Comparison of ENCODE assay signal across 18 cellular contexts in genomic region chr13:50318887-50319286, GRCh38.
A peak's percentile ranks its signal among the peaks of the same experiment; 100 is the strongest.
DNase-seq lines count a peak whose midpoint lies in the region; ATAC-seq and TF ChIP-seq lines count a peak whose summit lies in the region.
"Had no signal": no experiment of that assay in that cellular context is flagged by ENCODE, and none has a peak within 500 bp of the region (broad histone marks: within the 10 kb centered on the region; RNA-seq: fewer than 3 reads in every experiment).

No MANE protein-coding gene starts in this region.

- H3K36me3 Mint-ChIP-seq in WTC11 = no peaks in the 10 kb centered on the region
- H3K36me3 Mint-ChIP-seq: type B pancreatic cell had no signal

- no peak overlapping the region for H3K4ac ChIP-seq in neuronal stem cell (ENCODE audit: low read length)

- H3K79me1 ChIP-seq in neuronal stem cell (ENCODE audit: low read depth, low read length) = peaks cover 2% of the 10 kb centered on the region

- no peak overlapping the region for H2BK120ac ChIP-seq in neuronal stem cell (ENCODE audit: low read depth, low read length)

- POLR2A ChIA-PET in WTC11 (lab: Charles Lee) = no interaction called here

- no peak overlapping the region for H4K8ac ChIP-seq in neuronal stem cell (ENCODE audit: low read depth, low read length)

- H3K27me3 Mint-ChIP-seq in WTC11 (ENCODE audit: low read depth) = no peaks in the 10 kb centered on the region
- H3K27me3 Mint-ChIP-seq: B cell, type B pancreatic cell had no signal

- CTCF ChIA-PET in WTC11 (lab: Charles Lee) = interaction anchor here (1.2 kb wide), 1 partner anchor 21 kb away, joined by 3 read pairs; no protein-coding TSS in a partner anchor

- H3K4me3 Mint-ChIP-seq in WTC11 = no peak overlapping the region
- H3K4me3 Mint-ChIP-seq: B cell had no signal

- no peak overlapping the region for H3K14ac ChIP-seq in neuronal stem cell (ENCODE audit: low read length)

- no peaks in the 10 kb centered on the region for H3K9me2 ChIP-seq in Loucy (replicated peaks; ENCODE audit: low read depth, low read length)

- no peaks in the 10 kb centered on the region for H4K20me1 ChIP-seq in DND-41 (ENCODE audit: insufficient read depth, low read length)
- H4K20me1 ChIP-seq in Loucy (ENCODE audit: insufficient read depth, low read length, poor library complexity, severe bottlenecking) = no peaks in the 10 kb centered on the region

- peak overlapping the region; percentile 70 for H2AK5ac ChIP-seq in neuronal stem cell (ENCODE audit: low read depth, low read length)

- H3K4me2 ChIP-seq in DND-41 (ENCODE audit: insufficient read depth, low read length) (peak overlapping the region; percentile 17), Loucy (ENCODE audit: low read depth, low read length, poor library complexity, severe bottlenecking) (peak overlapping the region; percentile 72), neuronal stem cell (ENCODE audit: insufficient read depth, low read length, poor library complexity, severe bottlenecking) (no peak overlapping the region)

- H3K27ac ChIP-seq in DND-41 (ENCODE audit: low read length) (peak overlapping the region; percentile 81), neuronal stem cell (replicated peaks; ENCODE audit: low read length) (no peak overlapping the region), aorta (ENCODE audit: low read depth in 1 of 2, low read length in 2 of 2) (no peak overlapping the region)

- peaks cover 44% of the 10 kb centered on the region for H3K4me1 ChIP-seq in DND-41 (ENCODE audit: insufficient read depth, low read length)
- peaks cover 40% of the 10 kb centered on the region for H3K4me1 ChIP-seq in Loucy (ENCODE audit: insufficient read depth, low read length, poor library complexity, severe bottlenecking)
- peaks cover 0 to 2% of the 10 kb centered on the region in 2 donors for H3K4me1 ChIP-seq in neuronal stem cell (ENCODE audit: control insufficient read depth in 2 of 2, insufficient read depth in 1 of 2, low read depth in 1 of 2, low read length in 2 of 2)
- H3K4me1 ChIP-seq in aorta (ENCODE audit: control insufficient read depth in 1 of 2, insufficient read depth in 2 of 2, low read length in 2 of 2) = no peaks in the 10 kb centered on the region

- no CpG with 5 or more reads among the region's 4 CpGs for WGBS in neuronal stem cell (ENCODE audit: extremely low coverage in 2 of 2, insufficient read length in 2 of 2, insufficient replicate concordance in 1 of 2), 2 donors
- 97 to 99% methylated on average over 4 of the region's 4 CpGs for WGBS in aorta, 2 donors

- no peak overlapping the region for H3K23ac ChIP-seq in neuronal stem cell (ENCODE audit: low read depth, low read length, poor library complexity)

- peak; percentile 60 for TF ChIP-seq CTCF in DND-41 (IDR thresholded peaks at IDR 0.05; ENCODE audit: borderline replicate concordance, extremely low read depth, low read length, poor library complexity, severe bottlenecking)
- no peak for TF ChIP-seq CTCF in Loucy (conservative IDR thresholded peaks at IDR 0.05; ENCODE audit: low read length)
- no peak for TF ChIP-seq CTCF in WTC11 (IDR thresholded peaks at IDR 0.05)

- H3K9ac ChIP-seq in DND-41 (ENCODE audit: low read depth, low read length) (peak overlapping the region; percentile 35; the same call in 1 of the 2 replicates), Loucy (ENCODE audit: low read depth, low read length, poor library complexity, severe bottlenecking) (no peak overlapping the region), neuronal stem cell (ENCODE audit: low read depth, low read length, poor library complexity) (no peak overlapping the region)

- intact Hi-C loops in aorta (cut with DNase I) = no loop called here

- no peaks in the 10 kb centered on the region for H3K36me3 ChIP-seq in DND-41 (ENCODE audit: insufficient read depth, low read length)
- H3K36me3 ChIP-seq in Loucy (ENCODE audit: insufficient read depth, low read length) = no peaks in the 10 kb centered on the region; the same call in 1 of the 2 replicates
- H3K36me3 ChIP-seq in neuronal stem cell (replicated peaks in 1 of 2; ENCODE audit: control insufficient read depth in 2 of 2, insufficient read depth in 2 of 2, low read length in 2 of 2) = no peaks in the 10 kb centered on the region
- H3K36me3 ChIP-seq in aorta (ENCODE audit: control insufficient read depth in 1 of 2, insufficient read depth in 2 of 2, low read length in 1 of 2) = no peaks in the 10 kb centered on the region
- H3K36me3 ChIP-seq: heart left ventricle, spleen had no signal

- peak overlapping the region; percentile 41; the same call in 1 of the 2 replicates for H2AFZ ChIP-seq in DND-41 (ENCODE audit: low read depth, low read length)
- H2AFZ ChIP-seq in Loucy (ENCODE audit: low read length) = no peak overlapping the region
- H2AFZ ChIP-seq in neuronal stem cell (ENCODE audit: low read length) = no peak overlapping the region

- no peak overlapping the region for H4K91ac ChIP-seq in neuronal stem cell (ENCODE audit: low read depth, low read length, poor library complexity)

- H3F3A ChIP-seq in Loucy (ENCODE audit: low read depth) = peaks cover 12% of the 10 kb centered on the region

- ATAC-seq in DND-41 (ENCODE audit: insufficient read depth, low read depth) = peak; percentile 43
- no peak; the same call in 1 of the 2 replicates for ATAC-seq in WTC11
- no peak for ATAC-seq in aorta (ENCODE audit: low FRiP score)
- ATAC-seq in HG02870 (IDR thresholded peaks at IDR 0.05; ENCODE audit: unreplicated experiment) = no peak
- no peak for ATAC-seq in GM18870 (IDR thresholded peaks at IDR 0.05; ENCODE audit: unreplicated experiment)
- ATAC-seq: GM12878 had no signal

- no peaks in the 10 kb centered on the region for H3K27me3 ChIP-seq in DND-41 (ENCODE audit: insufficient read depth, low read length, poor library complexity)
- H3K27me3 ChIP-seq in Loucy (ENCODE audit: insufficient read depth, low read length, poor library complexity, severe bottlenecking) = no peaks in the 10 kb centered on the region
- H3K27me3 ChIP-seq in neuronal stem cell (ENCODE audit: control insufficient read depth in 3 of 3, insufficient read depth in 3 of 3, low read depth in 1 of 3, low read length in 3 of 3) = no peaks in the 10 kb centered on the region
- no peaks in the 10 kb centered on the region for H3K27me3 ChIP-seq in aorta (ENCODE audit: control insufficient read depth in 1 of 2, insufficient read depth in 2 of 2, low read length in 1 of 2)
- H3K27me3 ChIP-seq: heart left ventricle, spleen had no signal

- H3K9me3 Mint-ChIP-seq in WTC11 = no peaks in the 10 kb centered on the region
- H3K9me3 Mint-ChIP-seq: type B pancreatic cell had no signal

- peaks cover 7% of the 10 kb centered on the region; the same call in 1 of the 2 replicates for H3K4me1 Mint-ChIP-seq in WTC11

- H3K18ac ChIP-seq in neuronal stem cell (ENCODE audit: low read length) = no peak overlapping the region

- H3K4me3 ChIP-seq in DND-41 (ENCODE audit: low read depth in 1 of 2, low read length in 2 of 2) (no peak overlapping the region), Loucy (ENCODE audit: low read length, poor library complexity, severe bottlenecking) (no peak overlapping the region), neuronal stem cell (ENCODE audit: low read length in 2 of 2) (no peak overlapping the region), aorta (ENCODE audit: low read length in 2 of 2) (no peak overlapping the region)
- H3K4me3 ChIP-seq: GM12878, heart left ventricle, spleen had no signal

- no peak overlapping the region for H2BK15ac ChIP-seq in neuronal stem cell (ENCODE audit: low read length)

- H3K27ac Mint-ChIP-seq in WTC11 = no peak overlapping the region

- H3K9me3 ChIP-seq in DND-41 (ENCODE audit: insufficient read depth, low read length, severe bottlenecking) = no peaks in the 10 kb centered on the region
- H3K9me3 ChIP-seq in Loucy (ENCODE audit: insufficient read depth, low read depth, low read length) = no peaks in the 10 kb centered on the region
- H3K9me3 ChIP-seq in neuronal stem cell (replicated peaks in 1 of 2; ENCODE audit: control insufficient read depth in 2 of 2, insufficient read depth in 1 of 2, low read depth in 1 of 2, low read length in 2 of 2) = no peaks in the 10 kb centered on the region
- H3K9me3 ChIP-seq in aorta (ENCODE audit: control insufficient read depth, low read length) = no peaks in the 10 kb centered on the region

- no peak overlapping the region for H2BK5ac ChIP-seq in neuronal stem cell (ENCODE audit: low read length)

- no peak overlapping the region for H2BK12ac ChIP-seq in neuronal stem cell (ENCODE audit: low read length)

- DNase-seq in DND-41 (peak; percentile 49), WTC11 (ENCODE audit: low spot score) (peak; percentile 40), neuronal stem cell (ENCODE audit: low spot score) (no peak), aorta (no peak)
- DNase-seq: activated CD4-positive, alpha-beta T cell treated with anti-CD3 and anti-CD28 coated beads, Interleukin-2, amount 50 U/mL, for 1 hour; activated CD8-positive, alpha-beta memory T cell treated with anti-CD3 and anti-CD28 coated beads, Interleukin-2, amount 50 U/mL, for 4 hours; activated effector memory CD4-positive, alpha-beta T cell treated with Interleukin-2 at 50 U/mL for 16 hours; NCI-H2029 treated with DMSO at 0.1 percent for 48 hours; NCI-H510A; SHP77 treated with DMSO at 0.1 percent for 48 hours; spleen had no signal

- no peaks in the 10 kb centered on the region for H3K79me2 ChIP-seq in DND-41 (ENCODE audit: insufficient read depth, low read length)
- peaks cover 40% of the 10 kb centered on the region for H3K79me2 ChIP-seq in Loucy (ENCODE audit: insufficient read depth, low read length)

TF ChIP-seq in WTC11, 78 proteins besides CTCF, POLR2A, EP300 and RAD21 (continues in another document):
- no peak for TF ChIP-seq TEAD4 (CRISPR knock-in tag; IDR thresholded peaks at IDR 0.05)
- TF ChIP-seq ZMAT4 (CRISPR knock-in tag; IDR thresholded peaks at IDR 0.05) = no peak
- no peak for TF ChIP-seq TEAD1 (CRISPR knock-in tag; IDR thresholded peaks at IDR 0.05)
- TF ChIP-seq ZNF219 (CRISPR knock-in tag; IDR thresholded peaks at IDR 0.05; ENCODE audit: borderline replicate concordance) = no peak
- no peak for TF ChIP-seq NFE2L1 (CRISPR knock-in tag; IDR thresholded peaks at IDR 0.05)
- TF ChIP-seq ZNF396 (CRISPR knock-in tag; IDR thresholded peaks at IDR 0.05; ENCODE audit: borderline replicate concordance) = no peak

Comparison
In these comparisons a context has a peak if more than half of its experiments do, and no peak if none do; other contexts are left out.
1. DNase-seq: peak in DND-41 (single experiment) and WTC11 (single experiment); none in neuronal stem cell (single experiment) and aorta (0 of 2).